Comparison of ENCODE assay signal across 10 cellular contexts in genomic region chr11:117931971-117932370, GRCh38. TPM values are rescaled to one million over a fixed set of nuclear protein-coding genes. Genes with fewer than 3 reads are reported as not detected.
A peak's percentile ranks its signal among the peaks of the same experiment; 100 is the strongest.
DNase-seq lines count a peak whose midpoint lies in the region; ATAC-seq, FAIRE-seq and TF ChIP-seq lines count a peak whose summit lies in the region.
"Had no signal": no experiment of that assay in that cellular context is flagged by ENCODE, and none has a peak within 500 bp of the region (broad histone marks: within the 10 kb centered on the region; RNA-seq: fewer than 3 reads in every experiment).

No MANE protein-coding gene starts in this region.

- no peak overlapping the region for H3K4ac ChIP-seq in mesenchymal stem cell (ENCODE audit: low read depth in 1 of 2, low read length in 2 of 2)

- TF ChIP-seq CTCF in DND-41 (IDR thresholded peaks at IDR 0.05; ENCODE audit: borderline replicate concordance, extremely low read depth, low read length, poor library complexity, severe bottlenecking) (no peak), GM20000 (IDR thresholded peaks at IDR 0.05; ENCODE audit: extremely low read depth, missing control alignments) (no peak)

- no peak overlapping the region for H3K4me2 ChIP-seq in DND-41 (ENCODE audit: insufficient read depth, low read length)
- no peak overlapping the region for H3K4me2 ChIP-seq in mesenchymal stem cell (ENCODE audit: low read length, poor library complexity, severe bottlenecking)

- H3K27me3 ChIP-seq in DND-41 (ENCODE audit: insufficient read depth, low read length, poor library complexity) = no peaks in the 10 kb centered on the region
- peaks cover 21 to 57% of the 10 kb centered on the region in 2 experiments for H3K27me3 ChIP-seq in mesenchymal stem cell (ENCODE audit: control insufficient read depth in 1 of 2, insufficient read depth in 1 of 2, low read length in 2 of 2)
- H3K27me3 ChIP-seq: SJSA1 had no signal

- H3K4me3 ChIP-seq in DND-41 (ENCODE audit: low read depth in 1 of 2, low read length in 2 of 2) (no peak overlapping the region), mesenchymal stem cell (ENCODE audit: insufficient read depth in 1 of 2, low read depth in 1 of 2, low read length in 2 of 2) (no peak overlapping the region)
- H3K4me3 ChIP-seq: SJSA1 had no signal

- no peak overlapping the region for H3K18ac ChIP-seq in mesenchymal stem cell (ENCODE audit: low read depth in 1 of 2, low read length in 2 of 2)

- H2AK5ac ChIP-seq in mesenchymal stem cell (ENCODE audit: low read length, severe bottlenecking) = no peak overlapping the region

- H3K79me2 ChIP-seq in DND-41 (ENCODE audit: insufficient read depth, low read length) = no peaks in the 10 kb centered on the region

- H3K4me1 ChIP-seq in DND-41 (ENCODE audit: insufficient read depth, low read length) = peaks cover 78% of the 10 kb centered on the region
- peaks cover 9% of the 10 kb centered on the region for H3K4me1 ChIP-seq in mesenchymal stem cell (ENCODE audit: control insufficient read depth, insufficient read depth, low read depth, low read length)
- H3K4me1 ChIP-seq: SJSA1 had no signal

- no peak overlapping the region for H2BK5ac ChIP-seq in mesenchymal stem cell (ENCODE audit: low read depth, low read length, poor library complexity, severe bottlenecking)

- H3K4me3 Mint-ChIP-seq in T-helper 2 cell treated with Interferon-gamma antibody and Interleukin-4, amounts not matched to agents 5 μg/mL and 100 μg/mL, for 36 hours = no peak overlapping the region
- H3K4me3 Mint-ChIP-seq in natural killer cell treated with Interleukin-12 subunit alpha and Interleukin-12 subunit beta and Interleukin-15 and Interleukin-18, amount 100 ng/mL, for 72 hours = peak overlapping the region; percentile 52
- H3K4me3 Mint-ChIP-seq: neural crest cell had no signal

- WGBS in mesenchymal stem cell = 76% methylated on average over 1 of the region's 2 CpGs

- no peak overlapping the region for H4K8ac ChIP-seq in mesenchymal stem cell (ENCODE audit: low read length)

- FAIRE-seq in urothelium cell line (lab: Jason Lieb, UNC) = no peak

- H4K91ac ChIP-seq in mesenchymal stem cell (ENCODE audit: low read length) = no peak overlapping the region

- no peak overlapping the region for H3K23ac ChIP-seq in mesenchymal stem cell (ENCODE audit: low read length in 2 of 2)

- no peaks in the 10 kb centered on the region for H4K20me1 ChIP-seq in DND-41 (ENCODE audit: insufficient read depth, low read length)

- peak overlapping the region; percentile 74 for H3K27ac Mint-ChIP-seq in T-helper 2 cell treated with Interferon-gamma antibody and Interleukin-4, amounts not matched to agents 5 μg/mL and 100 μg/mL, for 36 hours
- H3K27ac Mint-ChIP-seq in natural killer cell treated with Interleukin-12 subunit alpha and Interleukin-12 subunit beta and Interleukin-15 and Interleukin-18, amount 100 ng/mL, for 72 hours = peak overlapping the region; percentile 66 to 90

- no peak overlapping the region for H2BK12ac ChIP-seq in mesenchymal stem cell (ENCODE audit: low read length in 2 of 2)

- no peaks in the 10 kb centered on the region for H3K9me3 Mint-ChIP-seq in T-helper 2 cell treated with Interferon-gamma antibody and Interleukin-4, amounts not matched to agents 5 μg/mL and 100 μg/mL, for 36 hours
- no peaks in the 10 kb centered on the region for H3K9me3 Mint-ChIP-seq in natural killer cell treated with Interleukin-12 subunit alpha and Interleukin-12 subunit beta and Interleukin-15 and Interleukin-18, amount 100 ng/mL, for 72 hours
- H3K9me3 Mint-ChIP-seq: neural crest cell had no signal

- DNase-seq in DND-41 (peak; percentile 46), GM20000 (ENCODE audit: low spot score) (peak; percentile 64), NCI-H1694 (lab: John Stamatoyannopoulos, UW) (no peak), urothelium cell line (ENCODE audit: low spot score) (no peak), mesenchymal stem cell (no peak)
- no peak for DNase-seq in T-helper 2 cell treated with Interferon-gamma antibody and Interleukin-4, amounts not matched to agents 5 μg/mL and 100 μg/mL, for 36 hours (ENCODE audit: low spot score)
- peak; percentile 62 for DNase-seq in natural killer cell treated with Interleukin-12 subunit alpha and Interleukin-12 subunit beta and Interleukin-15 and Interleukin-18, amount 100 ng/mL, for 72 hours (ENCODE audit: low spot score)

- H3K4me1 Mint-ChIP-seq in T-helper 2 cell treated with Interferon-gamma antibody and Interleukin-4, amounts not matched to agents 5 μg/mL and 100 μg/mL, for 36 hours (ENCODE audit: low read depth) = peaks cover 47% of the 10 kb centered on the region
- peaks cover 51 to 53% of the 10 kb centered on the region in 2 donors for H3K4me1 Mint-ChIP-seq in natural killer cell treated with Interleukin-12 subunit alpha and Interleukin-12 subunit beta and Interleukin-15 and Interleukin-18, amount 100 ng/mL, for 72 hours (ENCODE audit: low read depth in 2 of 2)

- H3K27me3 Mint-ChIP-seq in T-helper 2 cell treated with Interferon-gamma antibody and Interleukin-4, amounts not matched to agents 5 μg/mL and 100 μg/mL, for 36 hours (ENCODE audit: low read depth) = no peaks in the 10 kb centered on the region
- H3K27me3 Mint-ChIP-seq in natural killer cell treated with Interleukin-12 subunit alpha and Interleukin-12 subunit beta and Interleukin-15 and Interleukin-18, amount 100 ng/mL, for 72 hours = peaks cover 0 to 2% of the 10 kb centered on the region in 2 donors

- no peaks in the 10 kb centered on the region for H3K79me1 ChIP-seq in mesenchymal stem cell (replicated peaks; ENCODE audit: low read length, poor library complexity, severe bottlenecking)

- no peak overlapping the region for H2AFZ ChIP-seq in DND-41 (ENCODE audit: low read depth, low read length)
- H2AFZ ChIP-seq in mesenchymal stem cell (ENCODE audit: low read depth, low read length) = no peak overlapping the region

- no peak overlapping the region for H2BK15ac ChIP-seq in mesenchymal stem cell (ENCODE audit: low read depth, poor library complexity, severe bottlenecking)

- no peak overlapping the region for H2BK120ac ChIP-seq in mesenchymal stem cell (ENCODE audit: low read depth, low read length)

- no peak overlapping the region for H3K14ac ChIP-seq in mesenchymal stem cell (ENCODE audit: low read length in 2 of 2)

- peak overlapping the region; percentile 99 for H3K27ac ChIP-seq in DND-41 (ENCODE audit: low read length)
- H3K27ac ChIP-seq in mesenchymal stem cell (ENCODE audit: low read length, poor library complexity, severe bottlenecking) = no peak overlapping the region
- H3K27ac ChIP-seq: SJSA1 had no signal

- ATAC-seq in DND-41 (ENCODE audit: insufficient read depth, low read depth) (no peak), HG02970 (IDR thresholded peaks at IDR 0.05; ENCODE audit: low FRiP score, unreplicated experiment) (no peak)
- ATAC-seq in natural killer cell treated with Interleukin-12 subunit alpha and Interleukin-12 subunit beta and Interleukin-15 and Interleukin-18, amount 100 ng/mL, for 72 hours = peak; percentile 44 to 48

- H3K9ac ChIP-seq in DND-41 (ENCODE audit: low read depth, low read length) (peak overlapping the region; percentile 58), mesenchymal stem cell (ENCODE audit: low read length) (no peak overlapping the region)

- H3K36me3 Mint-ChIP-seq in T-helper 2 cell treated with Interferon-gamma antibody and Interleukin-4, amounts not matched to agents 5 μg/mL and 100 μg/mL, for 36 hours (ENCODE audit: low read depth) = no peaks in the 10 kb centered on the region
- no peaks in the 10 kb centered on the region for H3K36me3 Mint-ChIP-seq in natural killer cell treated with Interleukin-12 subunit alpha and Interleukin-12 subunit beta and Interleukin-15 and Interleukin-18, amount 100 ng/mL, for 72 hours

- H3K9me3 ChIP-seq in DND-41 (ENCODE audit: insufficient read depth, low read length, severe bottlenecking) = no peaks in the 10 kb centered on the region
- H3K9me3 ChIP-seq in mesenchymal stem cell (ENCODE audit: control insufficient read depth, low read length) = no peaks in the 10 kb centered on the region
- H3K9me3 ChIP-seq: SJSA1 had no signal

- H3K36me3 ChIP-seq in DND-41 (ENCODE audit: insufficient read depth, low read length) (no peaks in the 10 kb centered on the region), mesenchymal stem cell (ENCODE audit: control insufficient read depth in 1 of 2, insufficient read depth in 2 of 2, low read depth in 1 of 2, low read length in 2 of 2) (no peaks in the 10 kb centered on the region)
- H3K36me3 ChIP-seq: SJSA1 had no signal

RNA-seq across cellular contexts. Expression of gene TMPRSS13, which starts 2.8 kb away (rescaled TPM):
- under 1 TPM; 0.19 to 0.36 TPM for total RNA-seq in natural killer cell treated with Interleukin-12 subunit alpha and Interleukin-12 subunit beta and Interleukin-15 and Interleukin-18, amount 100 ng/mL, for 72 hours
- polyA plus RNA-seq in mesenchymal stem cell (2013, experiment 1 of 2) = not detected
- polyA plus RNA-seq in mesenchymal stem cell (2013, experiment 2 of 2) = not detected
- total RNA-seq: neural crest cell, SJSA1 had no signal

RNA-seq across cellular contexts. Expression of gene IL10RA, which starts 54.2 kb away (rescaled TPM):
- total RNA-seq in natural killer cell treated with Interleukin-12 subunit alpha and Interleukin-12 subunit beta and Interleukin-15 and Interleukin-18, amount 100 ng/mL, for 72 hours = 10 to 100 TPM; 59.8 to 83.6 TPM
- 0.07 TPM for polyA plus RNA-seq in mesenchymal stem cell (2013, experiment 1 of 2)
- polyA plus RNA-seq in mesenchymal stem cell (2013, experiment 2 of 2) = 0.08 TPM
- total RNA-seq: SJSA1 had no signal

RNA-seq across cellular contexts. Expression of gene FXYD6, which starts 55.5 kb away (rescaled TPM):
- not detected for total RNA-seq in natural killer cell treated with Interleukin-12 subunit alpha and Interleukin-12 subunit beta and Interleukin-15 and Interleukin-18, amount 100 ng/mL, for 72 hours
- polyA plus RNA-seq in mesenchymal stem cell (2013, experiment 1 of 2) = 52.5 TPM
- polyA plus RNA-seq in mesenchymal stem cell (2013, experiment 2 of 2) = 53.1 TPM

Comparison
In these comparisons a context has a peak if more than half of its experiments do, and no peak if none do; other contexts are left out.
1. ATAC-seq: peak in natural killer cell treated with Interleukin-12 subunit alpha and Interleukin-12 subunit beta and Interleukin-15 and Interleukin-18, amount 100 ng/mL, for 72 hours (2 of 2); none in DND-41 (single experiment) and HG02970 (single experiment).
2. DNase-seq: peak in DND-41 (single experiment), GM20000 (single experiment) and natural killer cell treated with Interleukin-12 subunit alpha and Interleukin-12 subunit beta and Interleukin-15 and Interleukin-18, amount 100 ng/mL, for 72 hours (single experiment); none in T-helper 2 cell treated with Interferon-gamma antibody and Interleukin-4, amounts not matched to agents 5 μg/mL and 100 μg/mL, for 36 hours (single experiment), NCI-H1694 (single experiment), urothelium cell line (single experiment) and mesenchymal stem cell (single experiment).